6 cellular contexts compared by ENCODE assay signal in genomic region chr4:81799371-81799770, GRCh38.
"Had no signal": no experiment of that assay in that cellular context is flagged by ENCODE, and none has a peak within 500 bp of the region (broad histone marks: within the 10 kb centered on the region; RNA-seq: fewer than 3 reads in every experiment).

No MANE protein-coding gene starts in this region.

- H3K4me1 Mint-ChIP-seq: H9 had no signal

- DNase-seq: H9, HCEC 1CT had no signal

- H2AFZ ChIP-seq: GM23338 had no signal

- ATAC-seq: GM23338, HepG2 had no signal

- H3K27ac ChIP-seq: HL-60 had no signal

- H3K27ac Mint-ChIP-seq: GM23338, H9, IgD-negative memory B cell had no signal

- H3K27me3 Mint-ChIP-seq: IgD-negative memory B cell had no signal

- H3K4me2 ChIP-seq: GM23338 had no signal

- H3K4me3 ChIP-seq: GM23338 had no signal

- H3K36me3 Mint-ChIP-seq: IgD-negative memory B cell had no signal

- H3K4me3 Mint-ChIP-seq: GM23338, H9, IgD-negative memory B cell had no signal
